ENCODE assay signal across 1 cellular context in the genomic region with DNA sequence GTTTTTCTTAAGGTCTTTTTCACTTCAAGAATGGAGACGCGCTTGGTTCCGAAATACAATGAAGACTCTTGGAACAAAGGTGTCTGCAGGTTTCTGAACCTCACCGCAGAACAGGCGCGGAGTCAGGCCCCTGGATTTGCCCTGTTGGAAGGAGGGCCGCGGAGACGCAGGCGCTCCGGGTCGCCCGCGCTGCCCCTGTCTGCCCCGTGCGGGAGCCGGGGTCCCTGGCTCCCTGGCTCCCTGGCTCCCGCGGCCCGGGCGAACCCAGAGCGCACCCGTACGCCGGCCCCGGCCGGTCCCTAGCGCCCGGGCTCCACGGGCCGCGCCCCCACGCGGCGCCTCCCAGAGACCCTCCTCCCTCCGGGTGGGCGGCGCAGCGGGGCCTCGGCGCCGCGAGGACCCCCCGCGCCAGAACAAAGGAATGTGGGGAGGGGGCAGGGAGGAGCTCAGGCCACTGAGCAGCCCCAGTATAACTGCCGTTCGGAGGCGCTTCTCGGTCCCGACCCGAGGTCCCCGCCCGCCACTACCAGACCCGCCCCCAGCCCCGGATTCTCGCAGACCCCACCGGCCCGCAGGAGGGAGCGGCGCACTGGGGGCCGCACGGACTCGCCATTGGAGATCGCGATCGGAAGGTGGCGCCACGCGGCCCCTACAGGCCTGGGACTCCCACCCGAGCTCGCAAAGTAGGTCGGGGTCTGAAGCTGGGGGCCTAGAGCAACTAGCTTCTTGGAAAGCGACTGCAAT.
TF ChIP-seq lines count a peak whose summit lies in the region.

No MANE protein-coding gene starts in this region.

TF ChIP-seq in HepG2, 621 proteins besides CTCF, POLR2A, EP300 and RAD21 (continued from another document and continues in another):
- TF ChIP-seq, protein P1, sequence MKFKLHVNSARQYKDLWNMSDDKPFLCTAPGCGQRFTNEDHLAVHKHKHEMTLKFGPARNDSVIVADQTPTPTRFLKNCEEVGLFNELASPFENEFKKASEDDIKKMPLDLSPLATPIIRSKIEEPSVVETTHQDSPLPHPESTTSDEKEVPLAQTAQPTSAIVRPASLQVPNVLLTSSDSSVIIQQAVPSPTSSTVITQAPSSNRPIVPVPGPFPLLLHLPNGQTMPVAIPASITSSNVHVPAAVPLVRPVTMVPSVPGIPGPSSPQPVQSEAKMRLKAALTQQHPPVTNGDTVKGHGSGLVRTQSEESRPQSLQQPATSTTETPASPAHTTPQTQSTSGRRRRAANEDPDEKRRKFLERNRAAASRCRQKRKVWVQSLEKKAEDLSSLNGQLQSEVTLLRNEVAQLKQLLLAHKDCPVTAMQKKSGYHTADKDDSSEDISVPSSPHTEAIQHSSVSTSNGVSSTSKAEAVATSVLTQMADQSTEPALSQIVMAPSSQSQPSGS (CRISPR knock-in tag; IDR thresholded peaks at IDR 0.05): no peak
- TF ChIP-seq, protein P2, sequence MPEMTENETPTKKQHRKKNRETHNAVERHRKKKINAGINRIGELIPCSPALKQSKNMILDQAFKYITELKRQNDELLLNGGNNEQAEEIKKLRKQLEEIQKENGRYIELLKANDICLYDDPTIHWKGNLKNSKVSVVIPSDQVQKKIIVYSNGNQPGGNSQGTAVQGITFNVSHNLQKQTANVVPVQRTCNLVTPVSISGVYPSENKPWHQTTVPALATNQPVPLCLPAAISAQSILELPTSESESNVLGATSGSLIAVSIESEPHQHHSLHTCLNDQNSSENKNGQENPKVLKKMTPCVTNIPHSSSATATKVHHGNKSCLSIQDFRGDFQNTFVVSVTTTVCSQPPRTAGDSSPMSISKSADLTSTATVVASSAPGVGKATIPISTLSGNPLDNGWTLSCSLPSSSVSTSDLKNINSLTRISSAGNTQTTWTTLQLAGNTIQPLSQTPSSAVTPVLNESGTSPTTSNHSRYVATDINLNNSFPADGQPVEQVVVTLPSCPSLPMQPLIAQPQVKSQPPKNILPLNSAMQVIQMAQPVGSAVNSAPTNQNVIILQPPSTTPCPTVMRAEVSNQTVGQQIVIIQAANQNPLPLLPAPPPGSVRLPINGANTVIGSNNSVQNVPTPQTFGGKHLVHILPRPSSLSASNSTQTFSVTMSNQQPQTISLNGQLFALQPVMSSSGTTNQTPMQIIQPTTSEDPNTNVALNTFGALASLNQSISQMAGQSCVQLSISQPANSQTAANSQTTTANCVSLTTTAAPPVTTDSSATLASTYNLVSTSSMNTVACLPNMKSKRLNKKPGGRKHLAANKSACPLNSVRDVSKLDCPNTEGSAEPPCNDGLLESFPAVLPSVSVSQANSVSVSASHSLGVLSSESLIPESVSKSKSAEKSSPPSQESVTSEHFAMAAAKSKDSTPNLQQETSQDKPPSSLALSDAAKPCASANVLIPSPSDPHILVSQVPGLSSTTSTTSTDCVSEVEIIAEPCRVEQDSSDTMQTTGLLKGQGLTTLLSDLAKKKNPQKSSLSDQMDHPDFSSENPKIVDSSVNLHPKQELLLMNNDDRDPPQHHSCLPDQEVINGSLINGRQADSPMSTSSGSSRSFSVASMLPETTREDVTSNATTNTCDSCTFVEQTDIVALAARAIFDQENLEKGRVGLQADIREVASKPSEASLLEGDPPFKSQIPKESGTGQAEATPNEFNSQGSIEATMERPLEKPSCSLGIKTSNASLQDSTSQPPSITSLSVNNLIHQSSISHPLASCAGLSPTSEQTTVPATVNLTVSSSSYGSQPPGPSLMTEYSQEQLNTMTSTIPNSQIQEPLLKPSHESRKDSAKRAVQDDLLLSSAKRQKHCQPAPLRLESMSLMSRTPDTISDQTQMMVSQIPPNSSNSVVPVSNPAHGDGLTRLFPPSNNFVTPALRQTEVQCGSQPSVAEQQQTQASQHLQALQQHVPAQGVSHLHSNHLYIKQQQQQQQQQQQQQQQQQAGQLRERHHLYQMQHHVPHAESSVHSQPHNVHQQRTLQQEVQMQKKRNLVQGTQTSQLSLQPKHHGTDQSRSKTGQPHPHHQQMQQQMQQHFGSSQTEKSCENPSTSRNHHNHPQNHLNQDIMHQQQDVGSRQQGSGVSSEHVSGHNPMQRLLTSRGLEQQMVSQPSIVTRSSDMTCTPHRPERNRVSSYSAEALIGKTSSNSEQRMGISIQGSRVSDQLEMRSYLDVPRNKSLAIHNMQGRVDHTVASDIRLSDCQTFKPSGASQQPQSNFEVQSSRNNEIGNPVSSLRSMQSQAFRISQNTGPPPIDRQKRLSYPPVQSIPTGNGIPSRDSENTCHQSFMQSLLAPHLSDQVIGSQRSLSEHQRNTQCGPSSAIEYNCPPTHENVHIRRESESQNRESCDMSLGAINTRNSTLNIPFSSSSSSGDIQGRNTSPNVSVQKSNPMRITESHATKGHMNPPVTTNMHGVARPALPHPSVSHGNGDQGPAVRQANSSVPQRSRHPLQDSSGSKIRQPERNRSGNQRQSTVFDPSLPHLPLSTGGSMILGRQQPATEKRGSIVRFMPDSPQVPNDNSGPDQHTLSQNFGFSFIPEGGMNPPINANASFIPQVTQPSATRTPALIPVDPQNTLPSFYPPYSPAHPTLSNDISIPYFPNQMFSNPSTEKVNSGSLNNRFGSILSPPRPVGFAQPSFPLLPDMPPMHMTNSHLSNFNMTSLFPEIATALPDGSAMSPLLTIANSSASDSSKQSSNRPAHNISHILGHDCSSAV (CRISPR knock-in tag; IDR thresholded peaks at IDR 0.05; ENCODE audit: borderline replicate concordance): no peak
- TF ChIP-seq ZNF549 (CRISPR knock-in tag; IDR thresholded peaks at IDR 0.05) (no peak), RARG (CRISPR knock-in tag; IDR thresholded peaks at IDR 0.05; ENCODE audit: low read depth) (no peak), PHF8 (CRISPR knock-in tag; IDR thresholded peaks at IDR 0.05) (peak; percentile 50), GABPB1 (CRISPR knock-in tag; IDR thresholded peaks at IDR 0.05) (peak; percentile 43; the same call in 1 of the 2 replicates), POGZ (CRISPR knock-in tag; IDR thresholded peaks at IDR 0.05) (no peak), ZNF709 (CRISPR knock-in tag; IDR thresholded peaks at IDR 0.05) (no peak), KDM3A (CRISPR knock-in tag; IDR thresholded peaks at IDR 0.05; ENCODE audit: low read depth) (0 out of 2 replicates have a peak, but pooled peaks have one; percentile 31), ZBTB42 (CRISPR knock-in tag; IDR thresholded peaks at IDR 0.05) (no peak)
- TF ChIP-seq, protein P3, sequence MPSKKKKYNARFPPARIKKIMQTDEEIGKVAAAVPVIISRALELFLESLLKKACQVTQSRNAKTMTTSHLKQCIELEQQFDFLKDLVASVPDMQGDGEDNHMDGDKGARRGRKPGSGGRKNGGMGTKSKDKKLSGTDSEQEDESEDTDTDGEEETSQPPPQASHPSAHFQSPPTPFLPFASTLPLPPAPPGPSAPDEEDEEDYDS (CRISPR knock-in tag; IDR thresholded peaks at IDR 0.05): no peak; the same call in 1 of the 2 replicates
- TF ChIP-seq, protein P4, sequence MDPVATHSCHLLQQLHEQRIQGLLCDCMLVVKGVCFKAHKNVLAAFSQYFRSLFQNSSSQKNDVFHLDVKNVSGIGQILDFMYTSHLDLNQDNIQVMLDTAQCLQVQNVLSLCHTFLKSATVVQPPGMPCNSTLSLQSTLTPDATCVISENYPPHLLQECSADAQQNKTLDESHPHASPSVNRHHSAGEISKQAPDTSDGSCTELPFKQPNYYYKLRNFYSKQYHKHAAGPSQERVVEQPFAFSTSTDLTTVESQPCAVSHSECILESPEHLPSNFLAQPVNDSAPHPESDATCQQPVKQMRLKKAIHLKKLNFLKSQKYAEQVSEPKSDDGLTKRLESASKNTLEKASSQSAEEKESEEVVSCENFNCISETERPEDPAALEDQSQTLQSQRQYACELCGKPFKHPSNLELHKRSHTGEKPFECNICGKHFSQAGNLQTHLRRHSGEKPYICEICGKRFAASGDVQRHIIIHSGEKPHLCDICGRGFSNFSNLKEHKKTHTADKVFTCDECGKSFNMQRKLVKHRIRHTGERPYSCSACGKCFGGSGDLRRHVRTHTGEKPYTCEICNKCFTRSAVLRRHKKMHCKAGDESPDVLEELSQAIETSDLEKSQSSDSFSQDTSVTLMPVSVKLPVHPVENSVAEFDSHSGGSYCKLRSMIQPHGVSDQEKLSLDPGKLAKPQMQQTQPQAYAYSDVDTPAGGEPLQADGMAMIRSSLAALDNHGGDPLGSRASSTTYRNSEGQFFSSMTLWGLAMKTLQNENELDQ (CRISPR knock-in tag; IDR thresholded peaks at IDR 0.05; ENCODE audit: borderline replicate concordance): no peak
- TF ChIP-seq, protein P5, sequence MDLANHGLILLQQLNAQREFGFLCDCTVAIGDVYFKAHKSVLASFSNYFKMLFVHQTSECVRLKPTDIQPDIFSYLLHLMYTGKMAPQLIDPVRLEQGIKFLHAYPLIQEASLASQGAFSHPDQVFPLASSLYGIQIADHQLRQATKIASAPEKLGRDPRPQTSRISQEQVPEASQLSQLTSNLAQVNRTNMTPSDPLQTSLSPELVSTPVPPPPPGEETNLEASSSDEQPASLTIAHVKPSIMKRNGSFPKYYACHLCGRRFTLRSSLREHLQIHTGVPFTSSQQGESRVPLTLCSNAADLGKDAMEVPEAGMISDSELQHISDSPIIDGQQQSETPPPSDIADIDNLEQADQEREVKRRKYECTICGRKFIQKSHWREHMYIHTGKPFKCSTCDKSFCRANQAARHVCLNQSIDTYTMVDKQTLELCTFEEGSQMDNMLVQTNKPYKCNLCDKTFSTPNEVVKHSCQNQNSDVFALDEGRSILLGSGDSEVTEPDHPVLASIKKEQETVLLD (CRISPR knock-in tag; IDR thresholded peaks at IDR 0.05; ENCODE audit: low read depth): no peak
- TF ChIP-seq, protein P6, sequence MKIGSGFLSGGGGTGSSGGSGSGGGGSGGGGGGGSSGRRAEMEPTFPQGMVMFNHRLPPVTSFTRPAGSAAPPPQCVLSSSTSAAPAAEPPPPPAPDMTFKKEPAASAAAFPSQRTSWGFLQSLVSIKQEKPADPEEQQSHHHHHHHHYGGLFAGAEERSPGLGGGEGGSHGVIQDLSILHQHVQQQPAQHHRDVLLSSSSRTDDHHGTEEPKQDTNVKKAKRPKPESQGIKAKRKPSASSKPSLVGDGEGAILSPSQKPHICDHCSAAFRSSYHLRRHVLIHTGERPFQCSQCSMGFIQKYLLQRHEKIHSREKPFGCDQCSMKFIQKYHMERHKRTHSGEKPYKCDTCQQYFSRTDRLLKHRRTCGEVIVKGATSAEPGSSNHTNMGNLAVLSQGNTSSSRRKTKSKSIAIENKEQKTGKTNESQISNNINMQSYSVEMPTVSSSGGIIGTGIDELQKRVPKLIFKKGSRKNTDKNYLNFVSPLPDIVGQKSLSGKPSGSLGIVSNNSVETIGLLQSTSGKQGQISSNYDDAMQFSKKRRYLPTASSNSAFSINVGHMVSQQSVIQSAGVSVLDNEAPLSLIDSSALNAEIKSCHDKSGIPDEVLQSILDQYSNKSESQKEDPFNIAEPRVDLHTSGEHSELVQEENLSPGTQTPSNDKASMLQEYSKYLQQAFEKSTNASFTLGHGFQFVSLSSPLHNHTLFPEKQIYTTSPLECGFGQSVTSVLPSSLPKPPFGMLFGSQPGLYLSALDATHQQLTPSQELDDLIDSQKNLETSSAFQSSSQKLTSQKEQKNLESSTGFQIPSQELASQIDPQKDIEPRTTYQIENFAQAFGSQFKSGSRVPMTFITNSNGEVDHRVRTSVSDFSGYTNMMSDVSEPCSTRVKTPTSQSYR (CRISPR knock-in tag; IDR thresholded peaks at IDR 0.05; ENCODE audit: borderline replicate concordance): peak; percentile 27; the same call in 1 of the 2 replicates
- TF ChIP-seq, protein P7, sequence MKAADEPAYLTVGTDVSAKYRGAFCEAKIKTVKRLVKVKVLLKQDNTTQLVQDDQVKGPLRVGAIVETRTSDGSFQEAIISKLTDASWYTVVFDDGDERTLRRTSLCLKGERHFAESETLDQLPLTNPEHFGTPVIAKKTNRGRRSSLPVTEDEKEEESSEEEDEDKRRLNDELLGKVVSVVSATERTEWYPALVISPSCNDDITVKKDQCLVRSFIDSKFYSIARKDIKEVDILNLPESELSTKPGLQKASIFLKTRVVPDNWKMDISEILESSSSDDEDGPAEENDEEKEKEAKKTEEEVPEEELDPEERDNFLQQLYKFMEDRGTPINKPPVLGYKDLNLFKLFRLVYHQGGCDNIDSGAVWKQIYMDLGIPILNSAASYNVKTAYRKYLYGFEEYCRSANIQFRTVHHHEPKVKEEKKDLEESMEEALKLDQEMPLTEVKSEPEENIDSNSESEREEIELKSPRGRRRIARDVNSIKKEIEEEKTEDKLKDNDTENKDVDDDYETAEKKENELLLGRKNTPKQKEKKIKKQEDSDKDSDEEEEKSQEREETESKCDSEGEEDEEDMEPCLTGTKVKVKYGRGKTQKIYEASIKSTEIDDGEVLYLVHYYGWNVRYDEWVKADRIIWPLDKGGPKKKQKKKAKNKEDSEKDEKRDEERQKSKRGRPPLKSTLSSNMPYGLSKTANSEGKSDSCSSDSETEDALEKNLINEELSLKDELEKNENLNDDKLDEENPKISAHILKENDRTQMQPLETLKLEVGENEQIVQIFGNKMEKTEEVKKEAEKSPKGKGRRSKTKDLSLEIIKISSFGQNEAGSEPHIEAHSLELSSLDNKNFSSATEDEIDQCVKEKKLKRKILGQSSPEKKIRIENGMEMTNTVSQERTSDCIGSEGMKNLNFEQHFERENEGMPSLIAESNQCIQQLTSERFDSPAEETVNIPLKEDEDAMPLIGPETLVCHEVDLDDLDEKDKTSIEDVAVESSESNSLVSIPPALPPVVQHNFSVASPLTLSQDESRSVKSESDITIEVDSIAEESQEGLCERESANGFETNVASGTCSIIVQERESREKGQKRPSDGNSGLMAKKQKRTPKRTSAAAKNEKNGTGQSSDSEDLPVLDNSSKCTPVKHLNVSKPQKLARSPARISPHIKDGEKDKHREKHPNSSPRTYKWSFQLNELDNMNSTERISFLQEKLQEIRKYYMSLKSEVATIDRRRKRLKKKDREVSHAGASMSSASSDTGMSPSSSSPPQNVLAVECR (CRISPR knock-in tag; IDR thresholded peaks at IDR 0.05; ENCODE audit: borderline replicate concordance): no peak
- TF ChIP-seq, protein P8, sequence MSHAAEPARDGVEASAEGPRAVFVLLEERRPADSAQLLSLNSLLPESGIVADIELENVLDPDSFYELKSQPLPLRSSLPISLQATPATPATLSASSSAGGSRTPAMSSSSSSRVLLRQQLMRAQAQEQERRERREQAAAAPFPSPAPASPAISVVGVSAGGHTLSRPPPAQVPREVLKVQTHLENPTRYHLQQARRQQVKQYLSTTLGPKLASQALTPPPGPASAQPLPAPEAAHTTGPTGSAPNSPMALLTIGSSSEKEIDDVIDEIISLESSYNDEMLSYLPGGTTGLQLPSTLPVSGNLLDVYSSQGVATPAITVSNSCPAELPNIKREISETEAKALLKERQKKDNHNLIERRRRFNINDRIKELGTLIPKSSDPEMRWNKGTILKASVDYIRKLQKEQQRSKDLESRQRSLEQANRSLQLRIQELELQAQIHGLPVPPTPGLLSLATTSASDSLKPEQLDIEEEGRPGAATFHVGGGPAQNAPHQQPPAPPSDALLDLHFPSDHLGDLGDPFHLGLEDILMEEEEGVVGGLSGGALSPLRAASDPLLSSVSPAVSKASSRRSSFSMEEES (CRISPR knock-in tag; IDR thresholded peaks at IDR 0.05): peak; percentile 32; the same call in 1 of the 2 replicates
- TF ChIP-seq, protein P9, sequence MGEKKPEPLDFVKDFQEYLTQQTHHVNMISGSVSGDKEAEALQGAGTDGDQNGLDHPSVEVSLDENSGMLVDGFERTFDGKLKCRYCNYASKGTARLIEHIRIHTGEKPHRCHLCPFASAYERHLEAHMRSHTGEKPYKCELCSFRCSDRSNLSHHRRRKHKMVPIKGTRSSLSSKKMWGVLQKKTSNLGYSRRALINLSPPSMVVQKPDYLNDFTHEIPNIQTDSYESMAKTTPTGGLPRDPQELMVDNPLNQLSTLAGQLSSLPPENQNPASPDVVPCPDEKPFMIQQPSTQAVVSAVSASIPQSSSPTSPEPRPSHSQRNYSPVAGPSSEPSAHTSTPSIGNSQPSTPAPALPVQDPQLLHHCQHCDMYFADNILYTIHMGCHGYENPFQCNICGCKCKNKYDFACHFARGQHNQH (CRISPR knock-in tag; IDR thresholded peaks at IDR 0.05): 0 out of 2 replicates have a peak, but pooled peaks have one; percentile 12
